Comparison of ENCODE assay signal across 13 cellular contexts in the genomic region with DNA sequence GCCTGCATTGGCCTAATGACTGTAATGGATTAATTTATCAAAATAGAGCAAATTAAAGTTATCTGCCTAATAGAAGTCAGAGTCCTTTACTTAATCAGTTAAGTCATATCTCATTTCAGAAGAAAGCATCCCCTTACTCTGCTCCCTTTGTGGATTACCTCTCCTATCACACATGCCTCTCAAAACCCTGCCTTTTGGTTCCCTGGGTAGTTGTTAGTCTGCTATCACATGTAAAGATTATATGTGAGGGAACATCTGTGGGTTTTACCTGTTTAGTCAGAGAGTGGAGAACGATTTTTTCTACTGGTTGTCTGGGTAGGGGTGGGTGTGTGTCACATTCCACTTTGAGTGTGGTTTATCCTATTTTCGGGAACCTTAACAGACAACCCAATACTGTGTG. TPM values are rescaled to one million over a fixed set of nuclear protein-coding genes. Genes with fewer than 3 reads are reported as not detected.
A peak's percentile ranks its signal among the peaks of the same experiment; 100 is the strongest.
DNase-seq lines count a peak whose midpoint lies in the region; ATAC-seq and TF ChIP-seq lines count a peak whose summit lies in the region.
"Had no signal": no experiment of that assay in that cellular context is flagged by ENCODE, and none has a peak within 500 bp of the region (broad histone marks: within the 10 kb centered on the region; RNA-seq: fewer than 3 reads in every experiment).

No MANE protein-coding gene starts in this region.

- TF ChIP-seq CTCF in osteocyte (IDR thresholded peaks at IDR 0.05), result no peak
- no peak for TF ChIP-seq CTCF in H9 (conservative IDR thresholded peaks at IDR 0.05)

- H4K8ac ChIP-seq in H9 (replicated peaks; ENCODE audit: insufficient read length, low read depth, low read length), result no peak overlapping the region

- CTCF ChIA-PET in naive thymus-derived CD4-positive, alpha-beta T cell (lab: Charles Lee), result no interaction called here

- H3K18ac ChIP-seq in H9 (ENCODE audit: insufficient read length, low read depth, low read length), result no peak overlapping the region

- H3K9me3 Mint-ChIP-seq in IgD-negative memory B cell (peaks cover 0 to 3% (median 0%) of the 10 kb centered on the region in 3 donors), osteocyte (ENCODE audit: unreplicated experiment) (peaks cover 4% of the 10 kb centered on the region), H9 (peaks cover 9% of the 10 kb centered on the region in 2 experiments; a peak in 4 of 5 replicates)
- H3K9me3 Mint-ChIP-seq in naive thymus-derived CD4-positive, alpha-beta T cell, result peaks cover 0 to 12% (median 5%) of the 10 kb centered on the region in 11 donors

- no peak overlapping the region for H3K14ac ChIP-seq in H9 (ENCODE audit: insufficient read depth, low read length)

- H3K4me3 ChIP-seq in BLaER1 treated with 17β-estradiol and CSF1 and Interleukin-3, amounts not matched to agents 10 nM and 100 nM, result no peak overlapping the region
- no peak overlapping the region for H3K4me3 ChIP-seq in naive thymus-derived CD4-positive, alpha-beta T cell (ENCODE audit: low read length)
- H3K4me3 ChIP-seq: adrenal gland had no signal

- no peak overlapping the region for H4K91ac ChIP-seq in H9 (ENCODE audit: insufficient read length, low read depth, low read length)

- intact Hi-C loops in naive thymus-derived CD4-positive, alpha-beta T cell (cut with micrococcal nuclease), result no loop called here

- H4K5ac ChIP-seq in H9 (ENCODE audit: insufficient read length, low read depth, low read length), result no peak overlapping the region

- DNase-seq in osteocyte (ENCODE audit: extremely low spot score, unreplicated experiment), result no peak
- no peak for DNase-seq in DMS 273 treated with DMSO at 0.1 percent for 48 hours (lab: John Stamatoyannopoulos, UW)
- DNase-seq in naive thymus-derived CD4-positive, alpha-beta T cell, result no peak
- DNase-seq in H9, result no peak
- DNase-seq: ACHN, adrenal gland, DND-41, NCI-H1105, occipital lobe had no signal

- H3K36me3 ChIP-seq in BLaER1 treated with 17β-estradiol and CSF1 and Interleukin-3, amounts not matched to agents 10 nM and 100 nM, result peaks cover 0 to 26% (median 10%) of the 10 kb centered on the region in 11 experiments; a peak in 12 of 22 replicates
- no peaks in the 10 kb centered on the region for H3K36me3 ChIP-seq in naive thymus-derived CD4-positive, alpha-beta T cell (ENCODE audit: control insufficient read depth in 2 of 3, insufficient read depth in 3 of 3, low read length in 3 of 3)
- H3K36me3 ChIP-seq: adrenal gland had no signal

- H2BK20ac ChIP-seq in H9 (ENCODE audit: low read depth, low read length, poor library complexity, severe bottlenecking), result no peak overlapping the region

- peaks cover 21 to 32% (median 28%) of the 10 kb centered on the region in 11 experiments for H3K9me3 ChIP-seq in BLaER1 treated with 17β-estradiol and CSF1 and Interleukin-3, amounts not matched to agents 10 nM and 100 nM (replicated peaks in 1 of 11)
- no peaks in the 10 kb centered on the region for H3K9me3 ChIP-seq in naive thymus-derived CD4-positive, alpha-beta T cell (ENCODE audit: control insufficient read depth in 2 of 3, low read length in 3 of 3)
- H3K9me3 ChIP-seq in H9 (ENCODE audit: control insufficient read depth, low read depth, low read length), result no peaks in the 10 kb centered on the region

- no peak overlapping the region for H2BK12ac ChIP-seq in H9 (ENCODE audit: insufficient read length, low read depth, low read length)

- no peak overlapping the region for H3T11ph ChIP-seq in H9 (ENCODE audit: low read length)

- no peak overlapping the region for H3K9ac ChIP-seq in BLaER1 treated with 17β-estradiol and CSF1 and Interleukin-3, amounts not matched to agents 10 nM and 100 nM
- no peak overlapping the region for H3K9ac ChIP-seq in H9 (ENCODE audit: extremely low read depth, insufficient read length, low read length)

- WGBS in H9 (ENCODE audit: extremely low coverage, insufficient read length, low lambda C conversion rate), result no CpG with 5 or more reads among the region's 2 CpGs

- no peaks in the 10 kb centered on the region for H3K23me2 ChIP-seq in H9 (ENCODE audit: insufficient read length, low read depth, low read length, poor library complexity, severe bottlenecking)

- no peak overlapping the region for H2AFZ ChIP-seq in H9 (ENCODE audit: low read length)

- H3K4me1 ChIP-seq in BLaER1 treated with 17β-estradiol and CSF1 and Interleukin-3, amounts not matched to agents 10 nM and 100 nM, result peaks cover 7 to 30% (median 14%) of the 10 kb centered on the region in 10 experiments; a peak in 19 of 20 replicates
- H3K4me1 ChIP-seq in naive thymus-derived CD4-positive, alpha-beta T cell (ENCODE audit: control insufficient read depth in 2 of 2, insufficient read depth in 2 of 2, low read length in 2 of 2), result peaks cover 0 to 5% of the 10 kb centered on the region in 2 donors
- no peaks in the 10 kb centered on the region for H3K4me1 ChIP-seq in H9 (ENCODE audit: insufficient read depth, low read length)

- H3K27ac ChIP-seq in BLaER1 treated with 17β-estradiol and CSF1 and Interleukin-3, amounts not matched to agents 10 nM and 100 nM, result no peak overlapping the region
- no peak overlapping the region for H3K27ac ChIP-seq in naive thymus-derived CD4-positive, alpha-beta T cell (ENCODE audit: low read depth, low read length)
- H3K27ac ChIP-seq in H9 (ENCODE audit: insufficient read length, low read depth, low read length), result no peak overlapping the region
- H3K27ac ChIP-seq: adrenal gland had no signal

- no peak overlapping the region for H2BK15ac ChIP-seq in H9 (ENCODE audit: low read depth, low read length)

- no peaks in the 10 kb centered on the region for H3K27me3 ChIP-seq in BLaER1 treated with 17β-estradiol and CSF1 and Interleukin-3, amounts not matched to agents 10 nM and 100 nM
- H3K27me3 ChIP-seq in naive thymus-derived CD4-positive, alpha-beta T cell (ENCODE audit: control insufficient read depth in 2 of 2, insufficient read depth in 2 of 2, low read length in 2 of 2), result no peaks in the 10 kb centered on the region
- H3K27me3 ChIP-seq in H9 (ENCODE audit: insufficient read depth, low read length), result no peaks in the 10 kb centered on the region
- H3K27me3 ChIP-seq: adrenal gland had no signal

- POLR2A ChIA-PET in naive thymus-derived CD4-positive, alpha-beta T cell (lab: Charles Lee), result no interaction called here

- no peaks in the 10 kb centered on the region for H3K27me3 Mint-ChIP-seq in IgD-negative memory B cell
- H3K27me3 Mint-ChIP-seq in osteocyte (ENCODE audit: unreplicated experiment), result no peaks in the 10 kb centered on the region
- no peaks in the 10 kb centered on the region for H3K27me3 Mint-ChIP-seq in naive thymus-derived CD4-positive, alpha-beta T cell
- H3K27me3 Mint-ChIP-seq in H9 (ENCODE audit: low read depth), result no peaks in the 10 kb centered on the region

- H2BK120ac ChIP-seq in H9 (ENCODE audit: low read depth, low read length, poor library complexity, severe bottlenecking), result no peak overlapping the region

- no peak overlapping the region for H3K23ac ChIP-seq in H9 (ENCODE audit: insufficient read length, low read depth, low read length)

- H3K56ac ChIP-seq in H9 (ENCODE audit: insufficient read length, low read depth, low read length), result no peak overlapping the region

- peaks cover 2% of the 10 kb centered on the region for H3K79me1 ChIP-seq in H9 (ENCODE audit: insufficient read depth, low read depth, low read length, poor library complexity, severe bottlenecking)

- peaks cover 4% of the 10 kb centered on the region; the same call in 1 of the 2 replicates for H3K79me2 ChIP-seq in H9 (ENCODE audit: insufficient read depth, low read length)

- H2AK5ac ChIP-seq in H9 (ENCODE audit: insufficient read length, low read length), result no peak overlapping the region

- H3K27ac Mint-ChIP-seq in IgD-negative memory B cell, result peak overlapping the region in 2 of 3 donors; percentile 32 to 62
- H3K27ac Mint-ChIP-seq in osteocyte (ENCODE audit: unreplicated experiment), result no peak overlapping the region
- H3K27ac Mint-ChIP-seq in naive thymus-derived CD4-positive, alpha-beta T cell, result peak overlapping the region in 3 of 9 donors; percentile 1 to 26 (median 3)
- no peak overlapping the region for H3K27ac Mint-ChIP-seq in H9

- H3K4me3 Mint-ChIP-seq in IgD-negative memory B cell, result peak overlapping the region in 2 of 4 donors; percentile 5 to 82
- H3K4me3 Mint-ChIP-seq in osteocyte (ENCODE audit: unreplicated experiment), result no peak overlapping the region
- H3K4me3 Mint-ChIP-seq in naive thymus-derived CD4-positive, alpha-beta T cell, result peak overlapping the region in 1 of 10 donors; percentile 21
- no peak overlapping the region for H3K4me3 Mint-ChIP-seq in H9

- H4K20me1 ChIP-seq in BLaER1 treated with 17β-estradiol and CSF1 and Interleukin-3, amounts not matched to agents 10 nM and 100 nM, result peaks cover 0 to 81% (median 4%) of the 10 kb centered on the region in 11 experiments; a peak in 8 of 22 replicates
- H4K20me1 ChIP-seq in H9 (ENCODE audit: control insufficient read depth, insufficient read depth, insufficient read length), result no peaks in the 10 kb centered on the region

- H3K4me1 Mint-ChIP-seq in IgD-negative memory B cell (peaks cover 37 to 52% (median 42%) of the 10 kb centered on the region in 3 donors), osteocyte (ENCODE audit: unreplicated experiment) (peaks cover 24% of the 10 kb centered on the region), H9 (peaks cover 14 to 17% of the 10 kb centered on the region in 2 experiments)
- peaks cover 0 to 44% (median 31%) of the 10 kb centered on the region in 7 donors for H3K4me1 Mint-ChIP-seq in naive thymus-derived CD4-positive, alpha-beta T cell

- H3K4ac ChIP-seq in H9 (ENCODE audit: low read depth, low read length), result no peak overlapping the region

- H3K4me2 ChIP-seq in BLaER1 treated with 17β-estradiol and CSF1 and Interleukin-3, amounts not matched to agents 10 nM and 100 nM, result peak overlapping the region in 7 of 11 experiments; percentile 1 to 44 (median 5); a peak in 6 of 22 replicates
- no peak overlapping the region for H3K4me2 ChIP-seq in H9 (ENCODE audit: insufficient read depth, insufficient read length, low read length)

- H3K36me3 Mint-ChIP-seq in IgD-negative memory B cell (peaks cover 6% of the 10 kb centered on the region), osteocyte (ENCODE audit: unreplicated experiment) (peaks cover 4% of the 10 kb centered on the region), H9 (ENCODE audit: insufficient read depth in 1 of 3, low read depth in 3 of 3) (peaks cover 3 to 28% (median 12%) of the 10 kb centered on the region in 3 experiments)
- H3K36me3 Mint-ChIP-seq in naive thymus-derived CD4-positive, alpha-beta T cell, result peaks cover 0 to 12% (median 11%) of the 10 kb centered on the region in 5 donors

- ATAC-seq in GM19397 (IDR thresholded peaks at IDR 0.05; ENCODE audit: unreplicated experiment) (peak; percentile 42), HG02870 (IDR thresholded peaks at IDR 0.05; ENCODE audit: unreplicated experiment) (peak; percentile 35)
- no peak for ATAC-seq in naive thymus-derived CD4-positive, alpha-beta T cell

- no peak overlapping the region for H2BK5ac ChIP-seq in H9 (ENCODE audit: insufficient read length, low read length)

RNA-seq across cellular contexts. Expression of gene UBE2E2, which starts 16.4 kb away (rescaled TPM):
- polyA plus RNA-seq in IgD-negative memory B cell, result 59.8 TPM
- 42.4 and 67.3 TPM in 2 replicates for total RNA-seq in osteocyte
- total RNA-seq in naive thymus-derived CD4-positive, alpha-beta T cell, result 10 to 100 TPM in 3 of 5 experiments, 1 to 10 TPM in 2; 2.4 to 28.8 (median 10.9) TPM
- polyA plus RNA-seq in naive thymus-derived CD4-positive, alpha-beta T cell, result 10 to 100 TPM; 15.3 to 18.5 TPM
- total RNA-seq in H9 (2021), result 38.6 TPM in 2 replicates

Comparison
In these comparisons a context has a peak if more than half of its experiments do, and no peak if none do; other contexts are left out.
1. H3K27ac Mint-ChIP-seq: peak in IgD-negative memory B cell (2 of 3); none in osteocyte (single experiment) and H9 (0 of 3).